In genomic region chr9:27573699-27574265, GRCh38 we compare ENCODE assay signal across 8 cellular contexts. TPM values are rescaled to one million over a fixed set of nuclear protein-coding genes. Genes with fewer than 3 reads are reported as not detected.
A peak's percentile ranks its signal among the peaks of the same experiment; 100 is the strongest.
DNase-seq lines count a peak whose midpoint lies in the region; ATAC-seq and TF ChIP-seq lines count a peak whose summit lies in the region.

No MANE protein-coding gene starts in this region.

- H3K9me3 ChIP-seq in RWPE2 (ENCODE audit: severe bottlenecking): no peaks in the 10 kb centered on the region

- H3K36me3 ChIP-seq in RWPE2 (ENCODE audit: low read depth): no peaks in the 10 kb centered on the region

- no peak for TF ChIP-seq CTCF in RWPE2 (IDR thresholded peaks at IDR 0.05; ENCODE audit: poor library complexity, severe bottlenecking)
- no peak for TF ChIP-seq CTCF in fibroblast of the aortic adventitia (IDR thresholded peaks at IDR 0.05; ENCODE audit: insufficient read depth, low read length)

- peaks cover 9% of the 10 kb centered on the region for H3K36me3 Mint-ChIP-seq in natural killer cell treated with Interleukin-12 subunit alpha and Interleukin-12 subunit beta and Interleukin-15 and Interleukin-18, amount 100 ng/mL, for 72 hours

- peaks cover 18% of the 10 kb centered on the region for H3K4me1 ChIP-seq in RWPE2 (ENCODE audit: insufficient read depth, poor library complexity, severe bottlenecking)

- ATAC-seq in RWPE2 (ENCODE audit: low read depth): peak; percentile 67
- peak; percentile 89 to 90 for ATAC-seq in natural killer cell treated with Interleukin-12 subunit alpha and Interleukin-12 subunit beta and Interleukin-15 and Interleukin-18, amount 100 ng/mL, for 72 hours

- peak overlapping the region; percentile 91 for H3K4me3 Mint-ChIP-seq in natural killer cell treated with Interleukin-12 subunit alpha and Interleukin-12 subunit beta and Interleukin-15 and Interleukin-18, amount 100 ng/mL, for 72 hours

- peaks cover 8% of the 10 kb centered on the region for H3K9me3 Mint-ChIP-seq in natural killer cell treated with Interleukin-12 subunit alpha and Interleukin-12 subunit beta and Interleukin-15 and Interleukin-18, amount 100 ng/mL, for 72 hours

- H3K4me3 ChIP-seq in RWPE2 (ENCODE audit: severe bottlenecking) (peak overlapping the region; percentile 54), fibroblast of the aortic adventitia (ENCODE audit: low read depth, low read length) (peak overlapping the region; percentile 74)

- peak overlapping the region; percentile 61 for H3K27ac ChIP-seq in RWPE2 (ENCODE audit: poor library complexity, severe bottlenecking)

- peaks cover 25 to 26% of the 10 kb centered on the region in 2 donors for H3K4me1 Mint-ChIP-seq in natural killer cell treated with Interleukin-12 subunit alpha and Interleukin-12 subunit beta and Interleukin-15 and Interleukin-18, amount 100 ng/mL, for 72 hours (ENCODE audit: low read depth in 2 of 2)

- no peaks in the 10 kb centered on the region for H3K27me3 ChIP-seq in RWPE2 (ENCODE audit: insufficient read depth, poor library complexity, severe bottlenecking)

- H3K27me3 Mint-ChIP-seq in natural killer cell treated with Interleukin-12 subunit alpha and Interleukin-12 subunit beta and Interleukin-15 and Interleukin-18, amount 100 ng/mL, for 72 hours: peaks cover 10 to 11% of the 10 kb centered on the region in 2 donors

- peak overlapping the region; percentile 94 to 98 for H3K27ac Mint-ChIP-seq in natural killer cell treated with Interleukin-12 subunit alpha and Interleukin-12 subunit beta and Interleukin-15 and Interleukin-18, amount 100 ng/mL, for 72 hours

- peak; percentile 99 for DNase-seq in Daoy (ENCODE audit: low read depth)
- peak; percentile 48 for DNase-seq in GOT3 (lab: John Stamatoyannopoulos, UW)
- peak; percentile 99 for DNase-seq in LHCN-M2 (ENCODE audit: low read depth)
- DNase-seq in RWPE2 (ENCODE audit: low spot score): peak; percentile 98
- DNase-seq in activated effector memory CD4-positive, alpha-beta T cell treated with anti-CD3 and anti-CD28 coated beads, Interleukin-2, amount 50 U/mL, for 16 hours: peak; percentile 97
- peak; percentile 99 for DNase-seq in fibroblast of the aortic adventitia (ENCODE audit: low read depth)
- DNase-seq in natural killer cell treated with Interleukin-12 subunit alpha and Interleukin-12 subunit beta and Interleukin-15 and Interleukin-18, amount 100 ng/mL, for 72 hours (ENCODE audit: low spot score): peak; percentile 96
- peak; percentile 97 for DNase-seq in stimulated activated naive CD4-positive, alpha-beta T cell treated with Interleukin-2 at 50 U/mL for 16 hours (lab: John Stamatoyannopoulos, UW)

RNA-seq across cellular contexts. Expression of gene C9orf72, which starts 0.5 kb away (rescaled TPM):
- total RNA-seq in Daoy (2014; rRNA removed; shearing (Covaris generic)): 15.8 and 18.3 TPM in 2 replicates
- total RNA-seq in LHCN-M2 (2014; rRNA removed) (4.9 and 5.7 TPM in 2 replicates), fibroblast of the aortic adventitia (ENCODE audit: low replicate concordance) (7.5 and 31.7 TPM in 2 replicates)
- 1.5 TPM for polyA plus RNA-seq in LHCN-M2 (2012)
- total RNA-seq in natural killer cell treated with Interleukin-12 subunit alpha and Interleukin-12 subunit beta and Interleukin-15 and Interleukin-18, amount 100 ng/mL, for 72 hours: 1 to 10 TPM; 4.0 to 6.1 TPM

RNA-seq across cellular contexts. Expression of gene MOB3B, which starts 44.2 kb away (rescaled TPM):
- 0.83 and 0.91 TPM in 2 replicates for total RNA-seq in Daoy (2014; rRNA removed; shearing (Covaris generic))
- total RNA-seq in LHCN-M2 (2014; rRNA removed): under 0.01 TPM in 1 of 2 replicates, not detected in the other
- 0.01 TPM for polyA plus RNA-seq in LHCN-M2 (2012)
- total RNA-seq in fibroblast of the aortic adventitia (ENCODE audit: low replicate concordance): under 0.01 and 0.25 TPM in 2 replicates
- under 1 TPM; 0.11 to 0.59 TPM for total RNA-seq in natural killer cell treated with Interleukin-12 subunit alpha and Interleukin-12 subunit beta and Interleukin-15 and Interleukin-18, amount 100 ng/mL, for 72 hours

RNA-seq across cellular contexts. Expression of gene IFNK, which starts 49.7 kb away (rescaled TPM):
- not detected in 2 replicates for total RNA-seq in Daoy (2014; rRNA removed; shearing (Covaris generic))
- total RNA-seq in LHCN-M2 (2014; rRNA removed) (not detected in 2 replicates), fibroblast of the aortic adventitia (ENCODE audit: low replicate concordance) (not detected in 2 replicates)
- not detected for polyA plus RNA-seq in LHCN-M2 (2012)
- total RNA-seq in natural killer cell treated with Interleukin-12 subunit alpha and Interleukin-12 subunit beta and Interleukin-15 and Interleukin-18, amount 100 ng/mL, for 72 hours: not detected

Comparison
In these comparisons a context has a peak if more than half of its experiments do, and no peak if none do; other contexts are left out.
1. Peak in every context shown above with its lines: DNase-seq, ATAC-seq, H3K4me3 ChIP-seq and H3K27ac ChIP-seq.
2. DNase-seq: peak in every context shown above with its lines; median percentile 99 in Daoy; 99 in LHCN-M2; 99 in fibroblast of the aortic adventitia; 98 in RWPE2; 97 in activated effector memory CD4-positive, alpha-beta T cell treated with anti-CD3 and anti-CD28 coated beads, Interleukin-2, amount 50 U/mL, for 16 hours; 97 in stimulated activated naive CD4-positive, alpha-beta T cell treated with Interleukin-2 at 50 U/mL for 16 hours; 96 in natural killer cell treated with Interleukin-12 subunit alpha and Interleukin-12 subunit beta and Interleukin-15 and Interleukin-18, amount 100 ng/mL, for 72 hours; 48 in GOT3.